1 cellular context compared by ENCODE assay signal in genomic region chr20:31570021-31570463, GRCh38.
TF ChIP-seq lines count a peak whose summit lies in the region.

No MANE protein-coding gene starts in this region.

TF ChIP-seq in HepG2, 621 proteins besides CTCF, POLR2A, EP300 and RAD21 (continued from another document and continues in another):
- TF ChIP-seq, protein P1, sequence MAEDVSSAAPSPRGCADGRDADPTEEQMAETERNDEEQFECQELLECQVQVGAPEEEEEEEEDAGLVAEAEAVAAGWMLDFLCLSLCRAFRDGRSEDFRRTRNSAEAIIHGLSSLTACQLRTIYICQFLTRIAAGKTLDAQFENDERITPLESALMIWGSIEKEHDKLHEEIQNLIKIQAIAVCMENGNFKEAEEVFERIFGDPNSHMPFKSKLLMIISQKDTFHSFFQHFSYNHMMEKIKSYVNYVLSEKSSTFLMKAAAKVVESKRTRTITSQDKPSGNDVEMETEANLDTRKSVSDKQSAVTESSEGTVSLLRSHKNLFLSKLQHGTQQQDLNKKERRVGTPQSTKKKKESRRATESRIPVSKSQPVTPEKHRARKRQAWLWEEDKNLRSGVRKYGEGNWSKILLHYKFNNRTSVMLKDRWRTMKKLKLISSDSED (CRISPR knock-in tag; IDR thresholded peaks at IDR 0.05) = no peak
- TF ChIP-seq RFXAP (CRISPR knock-in tag; IDR thresholded peaks at IDR 0.05; ENCODE audit: borderline replicate concordance) (0 out of 2 replicates have a peak, but pooled peaks have one; percentile 0), TARDBP (CRISPR knock-in tag; IDR thresholded peaks at IDR 0.05) (no peak), CREBL2 (CRISPR knock-in tag; IDR thresholded peaks at IDR 0.05; ENCODE audit: borderline replicate concordance) (no peak), SOX5 (CRISPR knock-in tag; IDR thresholded peaks at IDR 0.05; ENCODE audit: borderline replicate concordance) (0 out of 2 replicates have a peak, but pooled peaks have one; percentile 10), KDM4B (CRISPR knock-in tag; IDR thresholded peaks at IDR 0.05) (no peak), ZNF337 (CRISPR knock-in tag; IDR thresholded peaks at IDR 0.05; ENCODE audit: borderline replicate concordance, low read depth) (no peak), ZFP91 (CRISPR knock-in tag; IDR thresholded peaks at IDR 0.05; ENCODE audit: borderline replicate concordance) (peak; percentile 2; the same call in 1 of the 2 replicates), ZSCAN31 (CRISPR knock-in tag; IDR thresholded peaks at IDR 0.05; ENCODE audit: low read depth) (no peak), CCDC6 (CRISPR knock-in tag; IDR thresholded peaks at IDR 0.05) (no peak), KLF6 (CRISPR knock-in tag; IDR thresholded peaks at IDR 0.05) (no peak), ZNF564 (CRISPR knock-in tag; IDR thresholded peaks at IDR 0.05) (no peak), MED13 (CRISPR knock-in tag; IDR thresholded peaks at IDR 0.05) (no peak), FOXK1 (CRISPR knock-in tag; IDR thresholded peaks at IDR 0.05; ENCODE audit: borderline replicate concordance, low read depth) (no peak), PAWR (CRISPR knock-in tag; IDR thresholded peaks at IDR 0.05; ENCODE audit: borderline replicate concordance) (no peak), HOXD1 (CRISPR knock-in tag; IDR thresholded peaks at IDR 0.05) (no peak), ZNF777 (CRISPR knock-in tag; IDR thresholded peaks at IDR 0.05) (0 out of 2 replicates have a peak, but pooled peaks have one; percentile 1), ZXDC (CRISPR knock-in tag; IDR thresholded peaks at IDR 0.05) (no peak), ZC3H13 (CRISPR knock-in tag; IDR thresholded peaks at IDR 0.05) (no peak), ZNF644 (CRISPR knock-in tag; IDR thresholded peaks at IDR 0.05; ENCODE audit: low read depth) (peak; percentile 50; the same call in 1 of the 2 replicates), MIER2 (CRISPR knock-in tag; IDR thresholded peaks at IDR 0.05) (no peak), TRIM24 (CRISPR knock-in tag; IDR thresholded peaks at IDR 0.05) (no peak), ZBTB20 (CRISPR knock-in tag; IDR thresholded peaks at IDR 0.05; ENCODE audit: borderline replicate concordance, low read depth) (no peak), RARA (CRISPR knock-in tag; IDR thresholded peaks at IDR 0.05) (peak; percentile 51), SKI (IDR thresholded peaks at IDR 0.05; ENCODE audit: partially characterized antibody) (no peak), HOXA5 (CRISPR knock-in tag; IDR thresholded peaks at IDR 0.05) (no peak), ARID3A (IDR thresholded peaks at IDR 0.05; ENCODE audit: low read depth, low read length) (no peak), ETV6 (CRISPR knock-in tag; conservative IDR thresholded peaks at IDR 0.05) (no peak), ZNF441 (CRISPR knock-in tag; IDR thresholded peaks at IDR 0.05; ENCODE audit: borderline replicate concordance) (no peak), CEBPG (CRISPR knock-in tag; IDR thresholded peaks at IDR 0.05) (no peak), SIX4 (CRISPR knock-in tag; IDR thresholded peaks at IDR 0.05) (no peak), ZFP36 (IDR thresholded peaks at IDR 0.05; ENCODE audit: borderline replicate concordance, low read depth, low read length, partially characterized antibody) (no peak), NCOR1 (IDR thresholded peaks at IDR 0.05; ENCODE audit: borderline replicate concordance, low read length) (peak; percentile 27; the same call in 1 of the 2 replicates), ZBTB7A (CRISPR knock-in tag; IDR thresholded peaks at IDR 0.05) (no peak), ELF4 (CRISPR knock-in tag; IDR thresholded peaks at IDR 0.05; ENCODE audit: borderline replicate concordance) (no peak), MLXIP (CRISPR knock-in tag; IDR thresholded peaks at IDR 0.05; ENCODE audit: borderline replicate concordance) (no peak), TEAD2 (CRISPR knock-in tag; IDR thresholded peaks at IDR 0.05) (no peak), ZKSCAN1 (IDR thresholded peaks at IDR 0.05; ENCODE audit: low read length) (no peak), ZNF331 (CRISPR knock-in tag; IDR thresholded peaks at IDR 0.05) (no peak), ZNF282 (IDR thresholded peaks at IDR 0.05; ENCODE audit: partially characterized antibody) (no peak), MYPOP (CRISPR knock-in tag; IDR thresholded peaks at IDR 0.05) (peak; percentile 44), ZNF629 (CRISPR knock-in tag; conservative IDR thresholded peaks at IDR 0.05) (no peak), ZNF430 (CRISPR knock-in tag; IDR thresholded peaks at IDR 0.05) (peak; percentile 50; the same call in 1 of the 2 replicates), GABPA (IDR thresholded peaks at IDR 0.05; ENCODE audit: low read depth, low read length) (no peak), GABPA (CRISPR knock-in tag; IDR thresholded peaks at IDR 0.05; ENCODE audit: low read depth) (no peak), ZNF432 (CRISPR knock-in tag; IDR thresholded peaks at IDR 0.05; ENCODE audit: borderline replicate concordance) (no peak), KMT2A (CRISPR knock-in tag; IDR thresholded peaks at IDR 0.05) (0 out of 2 replicates have a peak, but pooled peaks have one; percentile 1), CEBPB (IDR thresholded peaks at IDR 0.05; ENCODE audit: borderline replicate concordance, low read depth, low read length) (no peak)
- TF ChIP-seq, protein P2, sequence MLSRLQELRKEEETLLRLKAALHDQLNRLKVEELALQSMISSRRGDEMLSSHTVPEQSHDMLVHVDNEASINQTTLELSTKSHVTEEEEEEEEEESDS (CRISPR knock-in tag; IDR thresholded peaks at IDR 0.05; ENCODE audit: borderline replicate concordance) = no peak
- TF ChIP-seq, protein P3, sequence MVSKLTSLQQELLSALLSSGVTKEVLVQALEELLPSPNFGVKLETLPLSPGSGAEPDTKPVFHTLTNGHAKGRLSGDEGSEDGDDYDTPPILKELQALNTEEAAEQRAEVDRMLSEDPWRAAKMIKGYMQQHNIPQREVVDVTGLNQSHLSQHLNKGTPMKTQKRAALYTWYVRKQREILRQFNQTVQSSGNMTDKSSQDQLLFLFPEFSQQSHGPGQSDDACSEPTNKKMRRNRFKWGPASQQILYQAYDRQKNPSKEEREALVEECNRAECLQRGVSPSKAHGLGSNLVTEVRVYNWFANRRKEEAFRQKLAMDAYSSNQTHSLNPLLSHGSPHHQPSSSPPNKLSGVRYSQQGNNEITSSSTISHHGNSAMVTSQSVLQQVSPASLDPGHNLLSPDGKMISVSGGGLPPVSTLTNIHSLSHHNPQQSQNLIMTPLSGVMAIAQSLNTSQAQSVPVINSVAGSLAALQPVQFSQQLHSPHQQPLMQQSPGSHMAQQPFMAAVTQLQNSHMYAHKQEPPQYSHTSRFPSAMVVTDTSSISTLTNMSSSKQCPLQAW (CRISPR knock-in tag; IDR thresholded peaks at IDR 0.05) = no peak
- TF ChIP-seq, protein P4, sequence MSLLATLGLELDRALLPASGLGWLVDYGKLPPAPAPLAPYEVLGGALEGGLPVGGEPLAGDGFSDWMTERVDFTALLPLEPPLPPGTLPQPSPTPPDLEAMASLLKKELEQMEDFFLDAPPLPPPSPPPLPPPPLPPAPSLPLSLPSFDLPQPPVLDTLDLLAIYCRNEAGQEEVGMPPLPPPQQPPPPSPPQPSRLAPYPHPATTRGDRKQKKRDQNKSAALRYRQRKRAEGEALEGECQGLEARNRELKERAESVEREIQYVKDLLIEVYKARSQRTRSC (CRISPR knock-in tag; IDR thresholded peaks at IDR 0.05; ENCODE audit: low read depth) = no peak
- TF ChIP-seq, protein P5, sequence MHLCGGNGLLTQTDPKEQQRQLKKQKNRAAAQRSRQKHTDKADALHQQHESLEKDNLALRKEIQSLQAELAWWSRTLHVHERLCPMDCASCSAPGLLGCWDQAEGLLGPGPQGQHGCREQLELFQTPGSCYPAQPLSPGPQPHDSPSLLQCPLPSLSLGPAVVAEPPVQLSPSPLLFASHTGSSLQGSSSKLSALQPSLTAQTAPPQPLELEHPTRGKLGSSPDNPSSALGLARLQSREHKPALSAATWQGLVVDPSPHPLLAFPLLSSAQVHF (CRISPR knock-in tag; IDR thresholded peaks at IDR 0.05) = no peak
- TF ChIP-seq, protein P6, sequence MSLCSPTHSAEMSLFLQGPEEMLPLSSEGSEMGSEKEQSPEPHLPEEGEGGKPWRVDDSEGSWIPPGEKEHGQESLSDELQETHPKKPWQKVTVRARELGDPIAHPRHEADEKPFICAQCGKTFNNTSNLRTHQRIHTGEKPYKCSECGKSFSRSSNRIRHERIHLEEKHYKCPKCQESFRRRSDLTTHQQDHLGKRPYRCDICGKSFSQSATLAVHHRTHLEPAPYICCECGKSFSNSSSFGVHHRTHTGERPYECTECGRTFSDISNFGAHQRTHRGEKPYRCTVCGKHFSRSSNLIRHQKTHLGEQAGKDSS (CRISPR knock-in tag; IDR thresholded peaks at IDR 0.05; ENCODE audit: borderline replicate concordance, low read depth) = no peak
- TF ChIP-seq, protein P7, sequence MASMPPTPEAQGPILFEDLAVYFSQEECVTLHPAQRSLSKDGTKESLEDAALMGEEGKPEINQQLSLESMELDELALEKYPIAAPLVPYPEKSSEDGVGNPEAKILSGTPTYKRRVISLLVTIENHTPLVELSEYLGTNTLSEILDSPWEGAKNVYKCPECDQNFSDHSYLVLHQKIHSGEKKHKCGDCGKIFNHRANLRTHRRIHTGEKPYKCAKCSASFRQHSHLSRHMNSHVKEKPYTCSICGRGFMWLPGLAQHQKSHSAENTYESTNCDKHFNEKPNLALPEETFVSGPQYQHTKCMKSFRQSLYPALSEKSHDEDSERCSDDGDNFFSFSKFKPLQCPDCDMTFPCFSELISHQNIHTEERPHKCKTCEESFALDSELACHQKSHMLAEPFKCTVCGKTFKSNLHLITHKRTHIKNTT (CRISPR knock-in tag; IDR thresholded peaks at IDR 0.05) = 0 out of 2 replicates have a peak, but pooled peaks have one; percentile 12
